Comparison of ENCODE assay signal across 7 cellular contexts in genomic region chrX:130975947-130976346, GRCh38.
DNase-seq lines count a peak whose midpoint lies in the region; ATAC-seq and TF ChIP-seq lines count a peak whose summit lies in the region.

No MANE protein-coding gene starts in this region.

- peak; percentile 63 for ATAC-seq in GM19397 (IDR thresholded peaks at IDR 0.05; ENCODE audit: unreplicated experiment)
- ATAC-seq in RWPE2 (ENCODE audit: low read depth) = peak; percentile 70; the same call in 2 of the 3 replicates
- ATAC-seq in naive thymus-derived CD8-positive, alpha-beta T cell = peak; percentile 45 to 46

- H3K4me3 Mint-ChIP-seq in naive thymus-derived CD8-positive, alpha-beta T cell = no peak overlapping the region

- H3K36me3 Mint-ChIP-seq in naive thymus-derived CD8-positive, alpha-beta T cell = no peaks in the 10 kb centered on the region

- DNase-seq in Daoy (ENCODE audit: low read depth) = peak; percentile 32
- DNase-seq in Jurkat, Clone E6-1 (ENCODE audit: low read depth, low spot score) = peak; percentile 28
- no peak for DNase-seq in RWPE2 (ENCODE audit: low spot score)
- DNase-seq in dermis microvascular lymphatic vessel endothelial cell (ENCODE audit: low read depth in 2 of 2) = peak; percentile 30 to 45
- DNase-seq in naive thymus-derived CD8-positive, alpha-beta T cell = peak in 4 of 10 donors; percentile 2 to 17 (median 7)
- DNase-seq in ecto neural progenitor cell (ENCODE audit: low spot score) = no peak

- no peaks in the 10 kb centered on the region for H3K27me3 Mint-ChIP-seq in naive thymus-derived CD8-positive, alpha-beta T cell

- H3K9me3 ChIP-seq in RWPE2 (ENCODE audit: severe bottlenecking) = no peaks in the 10 kb centered on the region

- H3K4me1 Mint-ChIP-seq in naive thymus-derived CD8-positive, alpha-beta T cell = no peaks in the 10 kb centered on the region

- no peak overlapping the region for H3K27ac ChIP-seq in RWPE2 (ENCODE audit: poor library complexity, severe bottlenecking)

- H3K4me3 ChIP-seq in Jurkat, Clone E6-1 (ENCODE audit: low read length) = no peak overlapping the region
- no peak overlapping the region for H3K4me3 ChIP-seq in RWPE2 (ENCODE audit: severe bottlenecking)

- H3K4me1 ChIP-seq in RWPE2 (ENCODE audit: insufficient read depth, poor library complexity, severe bottlenecking) = no peaks in the 10 kb centered on the region

- H3K36me3 ChIP-seq in RWPE2 (ENCODE audit: low read depth) = no peaks in the 10 kb centered on the region

- TF ChIP-seq CTCF in RWPE2 (IDR thresholded peaks at IDR 0.05; ENCODE audit: poor library complexity, severe bottlenecking) = peak; percentile 59

- H3K27me3 ChIP-seq in RWPE2 (ENCODE audit: insufficient read depth, poor library complexity, severe bottlenecking) = no peaks in the 10 kb centered on the region

- POLR2A ChIA-PET in naive thymus-derived CD8-positive, alpha-beta T cell (lab: Charles Lee) = no interaction called here

- no peaks in the 10 kb centered on the region for H3K9me3 Mint-ChIP-seq in naive thymus-derived CD8-positive, alpha-beta T cell

- H3K27ac Mint-ChIP-seq in naive thymus-derived CD8-positive, alpha-beta T cell = no peak overlapping the region

Comparison
In these comparisons a context has a peak if more than half of its experiments do, and no peak if none do; other contexts are left out.
1. DNase-seq: peak in Daoy (single experiment), Jurkat, Clone E6-1 (single experiment) and dermis microvascular lymphatic vessel endothelial cell (2 of 2); none in RWPE2 (single experiment) and ecto neural progenitor cell (single experiment).
2. Peak in every context shown above with its lines, with median percentiles within 50 percentile points of each other: ATAC-seq.